ENCODE assay signal across 14 cellular contexts in genomic region chr10:3451516-3452185, GRCh38.
DNase-seq lines count a peak whose midpoint lies in the region; ATAC-seq and TF ChIP-seq lines count a peak whose summit lies in the region.
"Had no signal": no experiment of that assay in that cellular context is flagged by ENCODE, and none has a peak within 500 bp of the region (broad histone marks: within the 10 kb centered on the region; RNA-seq: fewer than 3 reads in every experiment).

No MANE protein-coding gene starts in this region.

- H3K9ac ChIP-seq in SK-N-MC (ENCODE audit: insufficient read length), result no peak overlapping the region

- WGBS in psoas muscle, 3 donors, result 52 to 69% (median 56%) methylated on average over 5 of the region's 5 CpGs

- H3K27ac ChIP-seq in SK-N-MC, result peak overlapping the region; percentile 57
- H3K27ac ChIP-seq in psoas muscle, result peak overlapping the region; percentile 68
- H3K27ac ChIP-seq: cardiac muscle cell had no signal

- intact Hi-C loops in psoas muscle (cut with DNase I), result no loop called here

- no peaks in the 10 kb centered on the region for H3K27me3 ChIP-seq in psoas muscle (ENCODE audit: insufficient read depth in 3 of 3, low read length in 2 of 3)
- H3K27me3 ChIP-seq: cardiac muscle cell had no signal

- DNase-seq in AG08395 (ENCODE audit: low spot score) (peak; percentile 22), SK-N-MC (ENCODE audit: low read depth, low spot score) (no peak), fibroblast of pulmonary artery (ENCODE audit: low read depth) (no peak), psoas muscle (no peak), RKO (ENCODE audit: low spot score) (no peak), DMS79 (lab: John Stamatoyannopoulos, UW) (no peak), Ammon's horn (ENCODE audit: low spot score) (no peak)
- no peak for DNase-seq in activated CD4-positive, alpha-beta T cell treated with anti-CD3 and anti-CD28 coated beads, Interleukin-2, amount 50 U/mL, for 48 hours
- DNase-seq: activated T-cell treated with anti-CD3 and anti-CD28 coated beads, Interleukin-2, amount 50 U/mL, for 1 hour; CD8-positive, alpha-beta T cell; glutamatergic neuron; naive B cell; NCI-H1417 treated with DMSO at 0.1 percent for 48 hours had no signal

- TF ChIP-seq CTCF in fibroblast of pulmonary artery (IDR thresholded peaks at IDR 0.05; ENCODE audit: low read length, missing control alignments) (no peak), psoas muscle (IDR thresholded peaks at IDR 0.05) (no peak)

- no peak for ATAC-seq in psoas muscle
- ATAC-seq: CD8-positive, alpha-beta T cell had no signal

- H3K36me3 ChIP-seq in SK-N-MC (ENCODE audit: insufficient read depth, low read length) (no peaks in the 10 kb centered on the region), psoas muscle (ENCODE audit: insufficient read depth in 1 of 2, low read depth in 1 of 2) (no peaks in the 10 kb centered on the region)
- H3K36me3 ChIP-seq: cardiac muscle cell had no signal

- peaks cover 10% of the 10 kb centered on the region for H3K4me1 ChIP-seq in psoas muscle

- H3K9me3 ChIP-seq in SK-N-MC (ENCODE audit: low read depth, low read length), result no peaks in the 10 kb centered on the region
- no peaks in the 10 kb centered on the region for H3K9me3 ChIP-seq in psoas muscle

- H3K4me3 ChIP-seq in SK-N-MC (no peak overlapping the region), fibroblast of pulmonary artery (replicated peaks; ENCODE audit: low read depth, low read length) (peak overlapping the region; percentile 13), psoas muscle (no peak overlapping the region)
- H3K4me3 ChIP-seq: cardiac muscle cell had no signal
